10 cellular contexts compared by ENCODE assay signal in the genomic region with DNA sequence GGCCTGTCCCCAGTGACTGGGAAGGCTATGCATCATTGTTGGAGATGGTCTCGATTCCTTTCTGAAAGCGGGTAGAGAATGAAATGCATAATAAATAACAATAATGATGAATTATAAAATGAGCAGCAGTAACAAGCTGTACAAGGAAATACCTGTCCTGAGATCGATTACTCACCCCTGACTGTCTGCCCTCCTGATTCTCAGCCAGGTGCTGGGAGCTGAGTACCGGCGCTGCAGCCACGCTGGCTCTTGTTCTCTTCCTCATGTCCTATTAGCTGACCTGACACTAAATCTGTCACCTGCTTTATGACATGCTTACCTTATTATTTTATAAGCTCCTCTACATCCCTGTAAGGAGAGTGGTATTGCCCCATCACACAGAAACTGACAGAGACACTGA. TPM values are rescaled to one million over a fixed set of nuclear protein-coding genes. Genes with fewer than 3 reads are reported as not detected.
DNase-seq lines count a peak whose midpoint lies in the region; ATAC-seq, FAIRE-seq and TF ChIP-seq lines count a peak whose summit lies in the region.
"Had no signal": no experiment of that assay in that cellular context is flagged by ENCODE, and none has a peak within 500 bp of the region (broad histone marks: within the 10 kb centered on the region; RNA-seq: fewer than 3 reads in every experiment).

No MANE protein-coding gene starts in this region.

- H3K9ac ChIP-seq in K562 (ENCODE audit: insufficient read depth in 1 of 2, low read depth in 2 of 2, low read length in 2 of 2) (0 out of 4 replicates have a peak overlapping the region, but pooled peaks of 1 of the 2 experiments have one; percentile 57), mesenchymal stem cell (ENCODE audit: low read length) (no peak overlapping the region)

- POLR2A ChIA-PET in CD4-positive, alpha-beta T cell (lab: Charles Lee) = interaction anchor here (1.0 kb wide), 1 partner anchor 53 kb away, joined by 5 read pairs; no protein-coding TSS in a partner anchor
- POLR2A ChIA-PET in K562 (lab: Yijun Ruan, JAX) = interaction anchor here (0.9 to 4.1 kb wide), 5 partner anchors 11 to 50 kb away, joined by 3 to 20 read pairs (median 8); no protein-coding TSS in a partner anchor

- no peak overlapping the region for H3K27ac ChIP-seq in CD4-positive, alpha-beta T cell (ENCODE audit: low read depth, low read length)
- H3K27ac ChIP-seq in K562 (ENCODE audit: extremely low read depth, low read depth, low read length) = no peak overlapping the region
- H3K27ac ChIP-seq in mesenchymal stem cell (ENCODE audit: low read length, poor library complexity, severe bottlenecking) = no peak overlapping the region
- H3K27ac ChIP-seq: brain microvascular endothelial cell had no signal

- no peak overlapping the region for H3K14ac ChIP-seq in mesenchymal stem cell (ENCODE audit: low read length in 2 of 2)

- no peak for TF ChIP-seq CTCF in CD4-positive, alpha-beta T cell (IDR thresholded peaks at IDR 0.05)
- TF ChIP-seq CTCF in K562 (IDR thresholded peaks at IDR 0.05 in 2 of 3, conservative IDR thresholded peaks at IDR 0.05 in 1 of 3; ENCODE audit: insufficient read depth in 2 of 3, low read depth in 1 of 3, low read length in 3 of 3) (no peak), mesothelial cell of epicardium (IDR thresholded peaks at IDR 0.05; ENCODE audit: unreplicated experiment) (no peak)

- H3K9me1 ChIP-seq in K562 (ENCODE audit: control insufficient read depth, insufficient read depth, low read length) = no peaks in the 10 kb centered on the region

- H3K4me1 ChIP-seq in K562 (replicated peaks in 1 of 2; ENCODE audit: control insufficient read depth in 2 of 2, insufficient read depth in 2 of 2, low read length in 2 of 2) = peaks cover 22 to 40% of the 10 kb centered on the region in 2 experiments
- peaks cover 15% of the 10 kb centered on the region for H3K4me1 ChIP-seq in mesenchymal stem cell (ENCODE audit: control insufficient read depth, insufficient read depth, low read depth, low read length)

- H4K8ac ChIP-seq in mesenchymal stem cell (ENCODE audit: low read length) = no peak overlapping the region

- peak overlapping the region; percentile 88 for H3K4me3 Mint-ChIP-seq in CD4-positive, alpha-beta T cell
- no peak overlapping the region for H3K4me3 Mint-ChIP-seq in mesothelial cell of epicardium

- TF ChIP-seq POLR2A in K562 (conservative IDR thresholded peaks at IDR 0.05) = no peak

- ATAC-seq in CD4-positive, alpha-beta T cell (ENCODE audit: poor library complexity) = no peak
- ATAC-seq in K562 = no peak

- no peak overlapping the region for H3K4ac ChIP-seq in mesenchymal stem cell (ENCODE audit: low read depth in 1 of 2, low read length in 2 of 2)

- H3K27me3 Mint-ChIP-seq in CD4-positive, alpha-beta T cell = no peaks in the 10 kb centered on the region
- no peaks in the 10 kb centered on the region for H3K27me3 Mint-ChIP-seq in mesothelial cell of epicardium (ENCODE audit: low read depth)

- peak overlapping the region; percentile 91 for H3K27ac Mint-ChIP-seq in CD4-positive, alpha-beta T cell
- peak overlapping the region; percentile 94 for H3K27ac Mint-ChIP-seq in mesothelial cell of epicardium

- peaks cover 84% of the 10 kb centered on the region for H3K79me2 ChIP-seq in K562 (ENCODE audit: control insufficient read depth, insufficient read depth, low read length)

- intact Hi-C loops in CD4-positive, alpha-beta T cell (cut with DNase I, micrococcal nuclease) = loop anchor here in 1 of 2 experiments (5.0 kb wide), 2 partner anchors 49 to 76 kb away; no protein-coding TSS in a partner anchor
- intact Hi-C loops in K562 (cut with micrococcal nuclease) = no loop called here

- DNase-seq in CD4-positive, alpha-beta T cell = no peak
- DNase-seq in G401 (ENCODE audit: low spot score) (peak; percentile 24), K562 (ENCODE audit: extremely low read depth in 1 of 4, low spot score in 3 of 4) (no peak), mesothelial cell of epicardium (ENCODE audit: low spot score in 2 of 2, unreplicated experiment in 2 of 2) (no peak), A172 (ENCODE audit: low spot score) (no peak), mesenchymal stem cell (no peak), COLO829 (ENCODE audit: low spot score) (no peak)
- DNase-seq: brain microvascular endothelial cell, SIG-M5 had no signal

- H3K4me2 ChIP-seq in K562 (ENCODE audit: insufficient read depth, low read length) (no peak overlapping the region), mesenchymal stem cell (ENCODE audit: low read length, poor library complexity, severe bottlenecking) (no peak overlapping the region)

- no TSS peak for BruUV-seq in K562 (replicated peaks; lab: Mats Ljungman, UMichigan)

- H3K9me3 ChIP-seq in CD4-positive, alpha-beta T cell (ENCODE audit: control insufficient read depth, low read length) = no peaks in the 10 kb centered on the region
- H3K9me3 ChIP-seq in K562 (replicated peaks; ENCODE audit: control insufficient read depth, insufficient read depth, low read depth, low read length) (no peaks in the 10 kb centered on the region), mesenchymal stem cell (ENCODE audit: control insufficient read depth, low read length) (no peaks in the 10 kb centered on the region)

- in situ Hi-C loops in G401 (cut with HindIII; ENCODE audit: low sequenced_read_pairs) = no loop called here
- in situ Hi-C loops in K562 (cut with MboI) = no loop called here

- no peak overlapping the region for H4K91ac ChIP-seq in mesenchymal stem cell (ENCODE audit: low read length)

- no peak overlapping the region for H2BK12ac ChIP-seq in mesenchymal stem cell (ENCODE audit: low read length in 2 of 2)

- no peak overlapping the region for H2BK120ac ChIP-seq in mesenchymal stem cell (ENCODE audit: low read depth, low read length)

- H3K36me3 ChIP-seq in K562 (ENCODE audit: control insufficient read depth, insufficient read depth, low read length) (peaks cover 61% of the 10 kb centered on the region), mesenchymal stem cell (ENCODE audit: control insufficient read depth in 1 of 2, insufficient read depth in 2 of 2, low read depth in 1 of 2, low read length in 2 of 2) (peaks cover 6 to 25% of the 10 kb centered on the region in 2 experiments)
- H3K36me3 ChIP-seq: brain microvascular endothelial cell had no signal

- H3K9me3 Mint-ChIP-seq in CD4-positive, alpha-beta T cell = no peaks in the 10 kb centered on the region
- H3K9me3 Mint-ChIP-seq in mesothelial cell of epicardium = peaks cover 12% of the 10 kb centered on the region
- H3K9me3 Mint-ChIP-seq: activated T-helper 1 cell treated with anti-CD3 and anti-CD28 coated beads, Interleukin-12 subunit alpha, Interleukin-12 subunit beta, Interleukin-2, Interleukin-4 antibody, amounts not matched to agents 30 ng/mL and 10 ng/mL and 1 ng/mL, durations not matched to agents 14 hours and 24 hours and 36 hours had no signal

- FAIRE-seq in K562 (lab: Jason Lieb, UNC) = no peak

- peaks cover 50% of the 10 kb centered on the region for H3K36me3 Mint-ChIP-seq in CD4-positive, alpha-beta T cell (ENCODE audit: low read depth)
- H3K36me3 Mint-ChIP-seq in mesothelial cell of epicardium = peaks cover 27% of the 10 kb centered on the region

- H3K27me3 ChIP-seq in CD4-positive, alpha-beta T cell (ENCODE audit: control insufficient read depth, insufficient read depth, low read length) = no peaks in the 10 kb centered on the region
- H3K27me3 ChIP-seq in K562 (ENCODE audit: control insufficient read depth in 2 of 2, insufficient read depth in 2 of 2, low read length in 2 of 2) (no peaks in the 10 kb centered on the region), mesenchymal stem cell (ENCODE audit: control insufficient read depth in 1 of 2, insufficient read depth in 1 of 2, low read length in 2 of 2) (peaks cover 0 to 6% of the 10 kb centered on the region in 2 experiments)
- H3K27me3 ChIP-seq: brain microvascular endothelial cell had no signal

- no peak overlapping the region for H2AFZ ChIP-seq in K562 (ENCODE audit: low read depth, low read length)
- H2AFZ ChIP-seq in mesenchymal stem cell (ENCODE audit: low read depth, low read length) = no peak overlapping the region

- peaks cover 59% of the 10 kb centered on the region for H3K4me1 Mint-ChIP-seq in CD4-positive, alpha-beta T cell (ENCODE audit: low read depth)
- H3K4me1 Mint-ChIP-seq in mesothelial cell of epicardium = peaks cover 32% of the 10 kb centered on the region

- H2AK5ac ChIP-seq in mesenchymal stem cell (ENCODE audit: low read length, severe bottlenecking) = no peak overlapping the region

- TF ChIP-seq EP300 in K562 (IDR thresholded peaks at IDR 0.05; ENCODE audit: low read length) = no peak

- no peak overlapping the region for H2BK15ac ChIP-seq in mesenchymal stem cell (ENCODE audit: low read depth, poor library complexity, severe bottlenecking)

- CTCF ChIA-PET in CD4-positive, alpha-beta T cell (lab: Charles Lee) = interaction anchor here (1.2 kb wide), 1 partner anchor 24 kb away, joined by 3 read pairs; no protein-coding TSS in a partner anchor
- CTCF ChIA-PET in K562 (lab: Yijun Ruan, JAX; ENCODE audit: low intra/inter-chr PET ratio) = no interaction called here

- H3K4me3 ChIP-seq in K562 (no peak overlapping the region), mesenchymal stem cell (ENCODE audit: insufficient read depth in 1 of 2, low read depth in 1 of 2, low read length in 2 of 2) (no peak overlapping the region)

- no peak overlapping the region for H2BK5ac ChIP-seq in mesenchymal stem cell (ENCODE audit: low read depth, low read length, poor library complexity, severe bottlenecking)

- 91% methylated on average over 6 of the region's 6 CpGs for WGBS in K562 (ENCODE audit: insufficient coverage, low coverage, missing lambda C conversion rate)
- WGBS in mesenchymal stem cell = 97% methylated on average over 4 of the region's 6 CpGs

- H3K18ac ChIP-seq in mesenchymal stem cell (ENCODE audit: low read depth in 1 of 2, low read length in 2 of 2) = no peak overlapping the region

- TF ChIP-seq RAD21 in K562 (CRISPR knock-in tag; conservative IDR thresholded peaks at IDR 0.05 in 1 of 2, IDR thresholded peaks at IDR 0.05 in 1 of 2) = no peak

- H3K23ac ChIP-seq in mesenchymal stem cell (ENCODE audit: low read length in 2 of 2) = no peak overlapping the region

- H3K79me1 ChIP-seq in mesenchymal stem cell (replicated peaks; ENCODE audit: low read length, poor library complexity, severe bottlenecking) = peaks cover 26% of the 10 kb centered on the region

- H4K20me1 ChIP-seq in K562 (replicated peaks; ENCODE audit: control insufficient read depth, insufficient read depth, low read length) = 0 out of 2 replicates have a peak, but pooled peaks cover 3% of the 10 kb centered on the region

RNA-seq across cellular contexts. Expression of gene AGPAT3, which starts 3.4 kb away (rescaled TPM):
- total RNA-seq in CD4-positive, alpha-beta T cell = 10 to 100 TPM; 40.8 to 43.4 TPM
- 5.3 and 14.7 TPM in 2 replicates for total RNA-seq in G401 (2014; rRNA removed; shearing (Covaris generic))
- total RNA-seq in K562 (2011; cell fraction: chromatin; rRNA removed; ENCODE audit: low replicate concordance) = 91.3 and 152 TPM in 2 replicates
- 92.9 and 103 TPM in 2 replicates for total RNA-seq in K562 (2011; cell fraction: nucleolus; rRNA removed)
- total RNA-seq in K562 (2011; cell fraction: nucleoplasm; rRNA removed) = 104 and 106 TPM in 2 replicates
- 41.3 and 50.4 TPM in 2 replicates for total RNA-seq in K562 (2014; rRNA removed)
- total RNA-seq in K562 (2014; rRNA removed; fragmentation: Illumina TruSeq; extraction: Trizol) = 27.3 and 28.6 TPM in 2 replicates
- total RNA-seq in K562 (2015; rRNA removed; fragmentation: Illumina TruSeq; extraction: Trizol) = 33.7 and 35.7 TPM in 2 replicates
- 88.4 and 90.1 TPM in 2 replicates for total RNA-seq in K562 (2021)
- 48.3 and 63.4 TPM in 2 replicates for polyA plus RNA-seq in K562 (2011; rRNA removed)
- polyA plus RNA-seq in K562 (2011; cell fraction: cytosol; rRNA removed) = 66.5 and 76.4 TPM in 2 replicates
- 70.1 and 87.0 TPM in 2 replicates for polyA plus RNA-seq in K562 (2011; cell fraction: nucleus; rRNA removed)
- polyA plus RNA-seq in K562 (2012) = 42.6 and 65.7 TPM in 2 replicates
- 33.2 and 48.4 TPM in 2 replicates for polyA plus RNA-seq in K562 (2014; fragmentation: Illumina TruSeq; extraction: Trizol)
- polyA plus RNA-seq in K562 (2014; fragmentation: Nextera tagmentation; extraction: Ambion mirVana) = 1 to 10 TPM; 1.5 TPM
- polyA plus RNA-seq in K562 (2014; rRNA removed) = 46.6 and 50.1 TPM in 2 replicates
- 40.0 and 57.0 TPM in 2 replicates for polyA minus RNA-seq in K562 (2011; rRNA and poly(A)+ RNA removed)
- 48.7 and 66.4 TPM in 2 replicates for polyA minus RNA-seq in K562 (2011; cell fraction: cytosol; rRNA and poly(A)+ RNA removed)
- polyA minus RNA-seq in K562 (2011; cell fraction: nucleus; rRNA and poly(A)+ RNA removed) = 26.1 and 32.4 TPM in 2 replicates
- total RNA-seq in mesothelial cell of epicardium = 69.6 to 71.0 TPM (median 71.0 TPM) in 3 replicates
- total RNA-seq in A172 (2014; rRNA removed; shearing (Covaris generic)) = 73.4 and 73.5 TPM in 2 replicates
- polyA plus RNA-seq in mesenchymal stem cell (2013, experiment 1 of 2) = 38.6 TPM
- 39.2 TPM for polyA plus RNA-seq in mesenchymal stem cell (2013, experiment 2 of 2)
